ENCODE assay signal across 9 cellular contexts in the genomic region with DNA sequence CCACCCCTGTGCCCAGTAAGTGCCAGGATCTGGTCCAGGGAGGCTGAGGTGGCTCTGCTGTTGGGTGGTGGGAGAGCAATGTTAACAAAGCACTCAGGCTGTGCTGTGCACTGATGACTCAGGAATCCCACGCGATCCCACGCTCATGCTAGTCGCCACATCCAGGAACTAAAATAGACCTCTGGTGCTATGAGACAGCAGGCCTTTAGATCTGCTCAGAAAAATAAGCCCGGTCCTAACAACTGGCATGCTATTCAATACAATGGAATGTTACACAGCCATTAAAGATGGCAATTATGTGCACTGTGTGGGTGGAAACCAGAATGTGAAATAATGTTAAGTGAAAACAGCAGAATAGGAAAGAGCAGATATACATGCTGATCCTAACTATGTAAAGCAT. TPM values are rescaled to one million over a fixed set of nuclear protein-coding genes. Genes with fewer than 3 reads are reported as not detected.
DNase-seq lines count a peak whose midpoint lies in the region; ATAC-seq and TF ChIP-seq lines count a peak whose summit lies in the region.
"Had no signal": no experiment of that assay in that cellular context is flagged by ENCODE, and none has a peak within 500 bp of the region (broad histone marks: within the 10 kb centered on the region; RNA-seq: fewer than 3 reads in every experiment).

No MANE protein-coding gene starts in this region.

- H3K9me3 ChIP-seq in endodermal cell (ENCODE audit: control insufficient read depth, low read length) (no peaks in the 10 kb centered on the region), tibial artery (no peaks in the 10 kb centered on the region)
- H3K9me3 ChIP-seq in CD4-positive, alpha-beta T cell (ENCODE audit: control insufficient read depth, low read length) = no peaks in the 10 kb centered on the region

- 95% methylated on average over 4 to 5 of the region's 5 CpGs for WGBS in endodermal cell (ENCODE audit: insufficient coverage in 1 of 2, insufficient read length in 1 of 2), 2 experiments

- H3K36me3 Mint-ChIP-seq in endodermal cell (ENCODE audit: low read depth) = no peaks in the 10 kb centered on the region
- H3K36me3 Mint-ChIP-seq in CD4-positive, alpha-beta T cell (ENCODE audit: low read depth) = peaks cover 28% of the 10 kb centered on the region

- H3K4me1 ChIP-seq in endodermal cell (ENCODE audit: control insufficient read depth, insufficient read depth, low read length) (no peaks in the 10 kb centered on the region), tibial artery (no peaks in the 10 kb centered on the region)

- intact Hi-C loops in tibial artery (cut with DNase I; ENCODE audit: low total_unique reads) = no loop called here
- intact Hi-C loops in CD4-positive, alpha-beta T cell (cut with DNase I, micrococcal nuclease) = no loop called here

- peaks cover 33% of the 10 kb centered on the region for H3K9me3 Mint-ChIP-seq in endodermal cell
- no peaks in the 10 kb centered on the region for H3K9me3 Mint-ChIP-seq in CD4-positive, alpha-beta T cell

- H3K27ac ChIP-seq in endodermal cell (ENCODE audit: low read depth, low read length) (no peak overlapping the region), tibial artery (no peak overlapping the region)
- no peak overlapping the region for H3K27ac ChIP-seq in CD4-positive, alpha-beta T cell (ENCODE audit: low read depth, low read length)

- no peak for TF ChIP-seq CTCF in NB4 (IDR thresholded peaks at IDR 0.05; ENCODE audit: low read depth, low read length)
- no peak for TF ChIP-seq CTCF in choroid plexus epithelial cell (conservative IDR thresholded peaks at IDR 0.05; ENCODE audit: low read depth, low read length)
- TF ChIP-seq CTCF in endodermal cell (conservative IDR thresholded peaks at IDR 0.05) = no peak
- TF ChIP-seq CTCF in tibial artery (IDR thresholded peaks at IDR 0.05) = no peak
- TF ChIP-seq CTCF in CD4-positive, alpha-beta T cell (IDR thresholded peaks at IDR 0.05) = no peak

- H3K27me3 ChIP-seq in endodermal cell (ENCODE audit: control insufficient read depth, insufficient read depth, low read length, poor library complexity, severe bottlenecking) (no peaks in the 10 kb centered on the region), tibial artery (no peaks in the 10 kb centered on the region)
- no peaks in the 10 kb centered on the region for H3K27me3 ChIP-seq in CD4-positive, alpha-beta T cell (ENCODE audit: control insufficient read depth, insufficient read depth, low read length)

- no peak overlapping the region for H3K27ac Mint-ChIP-seq in endodermal cell
- no peak overlapping the region for H3K27ac Mint-ChIP-seq in CD4-positive, alpha-beta T cell
- H3K27ac Mint-ChIP-seq: nephron had no signal

- H3K4me3 ChIP-seq in NB4 (ENCODE audit: low read depth, low read length) = no peak overlapping the region
- no peak overlapping the region for H3K4me3 ChIP-seq in choroid plexus epithelial cell (ENCODE audit: low read depth, low read length)
- H3K4me3 ChIP-seq in endodermal cell (ENCODE audit: low read length) = no peak overlapping the region
- no peak overlapping the region for H3K4me3 ChIP-seq in tibial artery

- CTCF ChIA-PET in CD4-positive, alpha-beta T cell (lab: Charles Lee) = no interaction called here

- H3K4me1 Mint-ChIP-seq in endodermal cell = no peaks in the 10 kb centered on the region
- no peaks in the 10 kb centered on the region for H3K4me1 Mint-ChIP-seq in CD4-positive, alpha-beta T cell (ENCODE audit: low read depth)
- H3K4me1 Mint-ChIP-seq: nephron had no signal

- H3K36me3 ChIP-seq in endodermal cell (ENCODE audit: control insufficient read depth, insufficient read depth, low read length) (no peaks in the 10 kb centered on the region), tibial artery (no peaks in the 10 kb centered on the region)

- ATAC-seq in HG03097 (IDR thresholded peaks at IDR 0.05; ENCODE audit: low FRiP score, unreplicated experiment) = no peak
- no peak for ATAC-seq in CD4-positive, alpha-beta T cell (ENCODE audit: poor library complexity)

- no peak for TF ChIP-seq POLR2A in NB4 (IDR thresholded peaks at IDR 0.05; ENCODE audit: extremely low read depth, insufficient read length)

- POLR2A ChIA-PET in CD4-positive, alpha-beta T cell (lab: Charles Lee) = no interaction called here

- DNase-seq in EH (ENCODE audit: low read depth) (peak; percentile 90), NB4 (ENCODE audit: low read depth) (peak; percentile 42), choroid plexus epithelial cell (ENCODE audit: low read depth) (peak; percentile 78), pulmonary artery endothelial cell (ENCODE audit: low read depth, low spot score) (peak; percentile 32), endodermal cell (no peak), tibial artery (no peak)
- no peak for DNase-seq in CD4-positive, alpha-beta T cell

- H3K27me3 Mint-ChIP-seq in endodermal cell (ENCODE audit: insufficient read depth) = no peaks in the 10 kb centered on the region
- H3K27me3 Mint-ChIP-seq in CD4-positive, alpha-beta T cell = no peaks in the 10 kb centered on the region

- H3K9ac ChIP-seq in endodermal cell (ENCODE audit: extremely low read depth, low read length, poor library complexity, severe bottlenecking) = no peak overlapping the region

- no peak overlapping the region for H3K4me3 Mint-ChIP-seq in endodermal cell
- H3K4me3 Mint-ChIP-seq in CD4-positive, alpha-beta T cell = no peak overlapping the region
- H3K4me3 Mint-ChIP-seq: nephron had no signal

RNA-seq across cellular contexts. Expression of a gene that starts 26.0 kb away (rescaled TPM):
- total RNA-seq in pulmonary artery endothelial cell (not detected in 2 replicates), endodermal cell (not detected)
- polyA plus RNA-seq in endodermal cell (2013, experiment 1 of 2) = not detected
- polyA plus RNA-seq in endodermal cell (2013, experiment 2 of 2) = not detected
- total RNA-seq in CD4-positive, alpha-beta T cell = not detected

RNA-seq across cellular contexts. Expression of a gene that starts 56.4 kb away (rescaled TPM):
- total RNA-seq in pulmonary artery endothelial cell = 24.3 and 30.8 TPM in 2 replicates
- 10 to 100 TPM; 14.1 to 19.8 TPM for total RNA-seq in endodermal cell
- 8.2 TPM for polyA plus RNA-seq in endodermal cell (2013, experiment 1 of 2)
- 8.5 TPM for polyA plus RNA-seq in endodermal cell (2013, experiment 2 of 2)
- total RNA-seq in CD4-positive, alpha-beta T cell = 10 to 100 TPM; 27.9 to 28.0 TPM

Comparison
In these comparisons a context has a peak if more than half of its experiments do, and no peak if none do; other contexts are left out.
1. DNase-seq: peak in EH (single experiment), NB4 (single experiment), choroid plexus epithelial cell (single experiment) and pulmonary artery endothelial cell (single experiment); none in endodermal cell (single experiment), tibial artery (0 of 2) and CD4-positive, alpha-beta T cell (0 of 10).